Comparison of ENCODE assay signal across 2 cellular contexts in the genomic region with DNA sequence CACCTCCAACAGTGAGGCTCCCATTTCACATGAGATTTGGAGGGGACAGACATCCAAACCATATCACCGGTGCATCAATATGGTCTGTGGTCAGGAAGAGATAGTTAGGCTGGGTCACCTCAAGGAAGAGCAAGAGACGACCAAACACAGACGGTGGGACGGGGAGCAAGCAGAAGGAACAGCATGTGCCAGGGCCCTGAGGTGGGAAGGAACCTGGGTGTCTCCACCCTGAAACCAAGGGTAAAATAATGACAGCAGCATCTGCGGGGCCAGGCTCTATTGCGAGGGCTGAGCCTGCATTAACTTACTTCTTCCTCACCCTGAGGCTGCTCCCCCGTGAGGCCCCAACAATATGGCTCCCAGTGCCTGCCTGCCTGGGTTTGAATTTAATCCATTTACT.
TF ChIP-seq lines count a peak whose summit lies in the region.

No MANE protein-coding gene starts in this region.

TF ChIP-seq in HEK293, 187 proteins besides CTCF, POLR2A, EP300 and RAD21:
- TF ChIP-seq, protein P1, sequence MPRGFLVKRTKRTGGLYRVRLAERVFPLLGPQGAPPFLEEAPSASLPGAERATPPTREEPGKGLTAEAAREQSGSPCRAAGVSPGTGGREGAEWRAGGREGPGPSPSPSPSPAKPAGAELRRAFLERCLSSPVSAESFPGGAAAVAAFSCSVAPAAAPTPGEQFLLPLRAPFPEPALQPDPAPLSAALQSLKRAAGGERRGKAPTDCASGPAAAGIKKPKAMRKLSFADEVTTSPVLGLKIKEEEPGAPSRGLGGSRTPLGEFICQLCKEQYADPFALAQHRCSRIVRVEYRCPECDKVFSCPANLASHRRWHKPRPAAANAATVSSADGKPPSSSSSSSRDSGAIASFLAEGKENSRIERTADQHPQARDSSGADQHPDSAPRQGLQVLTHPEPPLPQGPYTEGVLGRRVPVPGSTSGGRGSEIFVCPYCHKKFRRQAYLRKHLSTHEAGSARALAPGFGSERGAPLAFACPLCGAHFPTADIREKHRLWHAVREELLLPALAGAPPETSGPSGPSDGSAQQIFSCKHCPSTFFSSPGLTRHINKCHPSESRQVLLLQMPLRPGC (tag by site-specific recombination; IDR thresholded peaks at IDR 0.05), result no peak
- TF ChIP-seq ZNF623 (tag by site-specific recombination; IDR thresholded peaks at IDR 0.05), result peak; percentile 31; the same call in 1 of the 2 replicates
- no peak for TF ChIP-seq ZNF433 (tag by site-specific recombination; IDR thresholded peaks at IDR 0.05; ENCODE audit: low read depth)
- no peak for TF ChIP-seq ZNF202 (tag by site-specific recombination; IDR thresholded peaks at IDR 0.05; ENCODE audit: borderline replicate concordance)
- no peak for TF ChIP-seq ZNF549 (tag by site-specific recombination; IDR thresholded peaks at IDR 0.05)
- no peak for TF ChIP-seq ZNF558 (tag by site-specific recombination; IDR thresholded peaks at IDR 0.05)
- no peak for TF ChIP-seq ZNF621 (tag by site-specific recombination; IDR thresholded peaks at IDR 0.05)

TF ChIP-seq in K562, 482 proteins besides CTCF, POLR2A, EP300 and RAD21:
- TF ChIP-seq NFIX (CRISPR knock-in tag; IDR thresholded peaks at IDR 0.05; ENCODE audit: low read depth) (no peak), ZNF507 (tag; conservative IDR thresholded peaks at IDR 0.05) (0 out of 2 replicates have a peak, but pooled peaks have one; percentile 13)
